Comparison of ENCODE assay signal across 16 cellular contexts in the genomic region with DNA sequence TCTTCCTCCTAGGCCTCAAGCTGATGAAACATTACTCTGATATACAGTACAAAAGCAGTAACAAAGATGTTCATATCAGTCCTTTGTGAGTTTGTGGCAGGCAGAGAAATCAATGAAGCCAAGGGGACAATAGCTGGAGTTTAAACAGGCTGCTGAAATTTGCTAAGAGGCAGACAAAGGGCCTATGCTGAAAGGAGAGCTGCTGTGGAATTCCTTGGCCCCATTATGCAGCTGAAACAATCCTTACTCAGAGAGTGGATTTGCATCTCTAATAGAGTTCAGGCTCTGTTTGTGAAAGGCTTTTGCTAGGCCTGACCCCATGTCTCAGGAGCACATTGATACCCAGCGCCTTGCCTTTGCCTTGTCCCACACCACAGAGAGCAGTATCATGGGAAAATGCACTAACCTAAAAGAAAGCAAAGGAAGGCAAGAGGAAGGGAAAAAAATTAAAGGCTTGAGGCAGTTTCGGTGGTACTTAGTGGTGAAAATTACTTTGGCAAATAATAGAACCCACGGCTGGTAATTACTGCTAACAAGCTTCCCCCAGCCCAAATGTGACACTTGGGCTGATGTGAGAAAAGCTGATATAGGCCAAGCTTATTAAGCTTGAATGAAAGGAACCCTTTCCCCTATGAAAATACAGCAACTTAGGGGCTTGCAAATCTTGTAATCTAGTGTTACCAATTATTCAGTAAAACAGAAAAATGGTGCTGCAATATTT.
A peak's percentile ranks its signal among the peaks of the same experiment; 100 is the strongest.
DNase-seq lines count a peak whose midpoint lies in the region; ATAC-seq and TF ChIP-seq lines count a peak whose summit lies in the region.
"Had no signal": no experiment of that assay in that cellular context is flagged by ENCODE, and none has a peak within 500 bp of the region (broad histone marks: within the 10 kb centered on the region; RNA-seq: fewer than 3 reads in every experiment).

No MANE protein-coding gene starts in this region.

- H3K4me1 ChIP-seq in ACC112 (ENCODE audit: control insufficient read depth, insufficient read depth, low read length, unreplicated experiment): no peaks in the 10 kb centered on the region
- H3K4me1 ChIP-seq in OCI-LY3 (ENCODE audit: low read length): no peaks in the 10 kb centered on the region
- H3K4me1 ChIP-seq in mesendoderm (ENCODE audit: control insufficient read depth, low read depth, low read length): no peaks in the 10 kb centered on the region

- H3K4me2 ChIP-seq in OCI-LY3 (ENCODE audit: low read length): no peak overlapping the region
- no peak overlapping the region for H3K4me2 ChIP-seq in mesendoderm (ENCODE audit: low read length)

- no peak overlapping the region for H2BK120ac ChIP-seq in mesendoderm (ENCODE audit: low read depth, low read length)

- no peaks in the 10 kb centered on the region for H3K9me3 ChIP-seq in OCI-LY3 (ENCODE audit: insufficient read depth, low read length)

- H3K79me1 ChIP-seq in mesendoderm (ENCODE audit: low read length): no peaks in the 10 kb centered on the region

- H3K79me2 ChIP-seq in ACC112 (ENCODE audit: control insufficient read depth, insufficient read depth, low read length, unreplicated experiment) (no peaks in the 10 kb centered on the region), OCI-LY3 (ENCODE audit: low read length) (no peaks in the 10 kb centered on the region), mesendoderm (ENCODE audit: control insufficient read depth, insufficient read depth, low read length) (no peaks in the 10 kb centered on the region)

- H2AK5ac ChIP-seq in mesendoderm (ENCODE audit: low read length): no peak overlapping the region

- no peak overlapping the region for H4K5ac ChIP-seq in mesendoderm (ENCODE audit: low read length)

- peak overlapping the region; percentile 52 for H2BK5ac ChIP-seq in mesendoderm (ENCODE audit: low read length)

- H2AFZ ChIP-seq in ACC112 (ENCODE audit: low read length, unreplicated experiment): peak overlapping the region; percentile 17
- H2AFZ ChIP-seq in OCI-LY3 (ENCODE audit: low read depth, low read length): peak overlapping the region; percentile 55

- H3K9ac ChIP-seq in OCI-LY3 (ENCODE audit: low read length) (no peak overlapping the region), mesendoderm (ENCODE audit: low read length) (no peak overlapping the region)

- H3K4me3 ChIP-seq in ACC112 (ENCODE audit: low read depth, low read length): no peak overlapping the region
- H3K4me3 ChIP-seq in OCI-LY3 (ENCODE audit: low read length): no peak overlapping the region
- H3K4me3 ChIP-seq in mesendoderm (ENCODE audit: low read length): no peak overlapping the region

- H3K27me3 ChIP-seq in ACC112 (ENCODE audit: insufficient read depth, low read length) (no peaks in the 10 kb centered on the region), OCI-LY3 (ENCODE audit: low read depth, low read length) (no peaks in the 10 kb centered on the region), mesendoderm (ENCODE audit: insufficient read depth, low read length, poor library complexity) (no peaks in the 10 kb centered on the region)

- no peak overlapping the region for H3K27ac ChIP-seq in ACC112 (ENCODE audit: low read depth, low read length)
- no peak overlapping the region for H3K27ac ChIP-seq in OCI-LY3 (ENCODE audit: low read length)
- peak overlapping the region; percentile 69 for H3K27ac ChIP-seq in mesendoderm (ENCODE audit: low read depth, low read length)
- H3K27ac ChIP-seq: epithelial cell of prostate had no signal

- no peak for ATAC-seq in left ventricle myocardium superior
- ATAC-seq: activated T-helper 17 cell treated with anti-CD3 and anti-CD28 coated beads, Interleukin-2, amount 50 U/mL, for 72 hours; left lobe of liver had no signal

- intact Hi-C loops in left ventricle myocardium superior (cut with micrococcal nuclease): no loop called here

- no peak overlapping the region for H3K23ac ChIP-seq in mesendoderm (ENCODE audit: low read length)

- TF ChIP-seq CTCF in OCI-LY3 (IDR thresholded peaks at IDR 0.05; ENCODE audit: low read depth, low read length): no peak

- DNase-seq in globus pallidus (ENCODE audit: low spot score) (peak; percentile 85), mesendoderm (peak; percentile 82), NOMO-1 (lab: John Stamatoyannopoulos, UW; ENCODE audit: unreplicated experiment in 2 of 2) (no peak), NCI-H1436 treated with DMSO at 0.1 percent for 48 hours (lab: John Stamatoyannopoulos, UW) (no peak), left ventricle myocardium superior (no peak), NCI-H2196 (lab: John Stamatoyannopoulos, UW; ENCODE audit: unreplicated experiment) (no peak)
- DNase-seq: activated B cell treated with CpG ODN at 0.5 μM for 24 hours; activated CD8-positive, alpha-beta memory T cell treated with anti-CD3 and anti-CD28 coated beads for 24 hours; KBM-7; NCI-H1048; NCI-H226 had no signal

- no peaks in the 10 kb centered on the region for H3K36me3 ChIP-seq in ACC112 (ENCODE audit: insufficient read depth, low read length)
- no peaks in the 10 kb centered on the region for H3K36me3 ChIP-seq in OCI-LY3 (replicated peaks; ENCODE audit: low read depth, low read length)
- H3K36me3 ChIP-seq in mesendoderm (ENCODE audit: control insufficient read depth, insufficient read depth, low read length): no peaks in the 10 kb centered on the region

- peak overlapping the region; percentile 70 for H3K18ac ChIP-seq in mesendoderm (ENCODE audit: low read length)

- peak overlapping the region; percentile 52 for H3K4ac ChIP-seq in mesendoderm (ENCODE audit: low read depth, low read length)

- no CpG with 5 or more reads among the region's 3 CpGs for WGBS in mesendoderm (ENCODE audit: extremely low coverage, insufficient coverage, low lambda C conversion rate)

- no peaks in the 10 kb centered on the region for H4K20me1 ChIP-seq in OCI-LY3 (ENCODE audit: insufficient read depth, low read length)

- H4K8ac ChIP-seq in mesendoderm (ENCODE audit: low read depth, low read length): no peak overlapping the region

- H2BK15ac ChIP-seq in mesendoderm (replicated peaks; ENCODE audit: low read depth): no peak overlapping the region

- H3K56ac ChIP-seq in mesendoderm (ENCODE audit: low read length): peak overlapping the region; percentile 38

Comparison
In these comparisons a context has a peak if more than half of its experiments do, and no peak if none do; other contexts are left out.
1. DNase-seq: peak in globus pallidus (single experiment) and mesendoderm (single experiment); none in NOMO-1 (0 of 2), NCI-H1436 treated with DMSO at 0.1 percent for 48 hours (single experiment), left ventricle myocardium superior (single experiment) and NCI-H2196 (single experiment).